8 cellular contexts compared by ENCODE assay signal in the genomic region with DNA sequence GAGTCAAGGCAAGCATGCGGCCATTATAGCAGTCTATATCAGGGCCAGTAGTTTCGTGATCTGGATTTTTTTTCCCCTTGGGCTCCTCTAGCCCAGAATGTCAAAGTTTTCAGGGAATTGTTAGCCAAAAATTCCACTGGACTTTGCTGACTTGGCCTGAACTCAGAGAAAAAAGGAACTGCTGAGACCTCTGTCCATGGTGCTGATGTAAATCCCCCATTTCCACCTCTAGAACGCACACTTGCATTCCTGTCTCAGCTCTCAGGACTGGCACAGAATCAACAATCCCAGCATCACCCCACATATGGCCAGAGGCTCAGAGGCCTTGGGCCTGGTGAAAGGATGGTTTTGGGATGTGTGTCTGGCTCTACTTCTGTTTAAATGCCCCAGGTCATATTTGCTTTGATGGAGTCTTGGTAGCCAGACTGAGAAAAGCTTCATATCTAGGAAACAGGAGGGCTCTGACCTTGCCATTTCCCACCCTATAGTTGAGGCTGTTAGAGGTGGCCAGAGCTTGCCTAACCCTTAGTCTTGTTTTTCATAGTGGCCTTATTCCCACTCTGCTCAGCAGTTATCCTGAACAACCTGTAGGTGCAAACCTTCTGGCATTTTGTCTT. TPM values are rescaled to one million over a fixed set of nuclear protein-coding genes. Genes with fewer than 3 reads are reported as not detected.
DNase-seq lines count a peak whose midpoint lies in the region; ATAC-seq, FAIRE-seq and TF ChIP-seq lines count a peak whose summit lies in the region.

No MANE protein-coding gene starts in this region.

- intact Hi-C loops in ascending aorta (cut with DNase I) (no loop called here), kidney (cut with DNase I) (no loop called here)

- no peak overlapping the region for H3K4me2 ChIP-seq in DOHH2 (ENCODE audit: low read length)

- H3K27me3 ChIP-seq in DOHH2 (ENCODE audit: control insufficient read depth, low read length) = no peaks in the 10 kb centered on the region
- H3K27me3 ChIP-seq in ascending aorta = no peaks in the 10 kb centered on the region

- peak; percentile 50 for TF ChIP-seq CTCF in DOHH2 (IDR thresholded peaks at IDR 0.05; ENCODE audit: low read depth, low read length, poor library complexity, severe bottlenecking)
- TF ChIP-seq CTCF in ascending aorta (IDR thresholded peaks at IDR 0.05) = peak in 2 of 3 experiments; percentile 11 to 15
- peak; percentile 31 for TF ChIP-seq CTCF in kidney (IDR thresholded peaks at IDR 0.05; ENCODE audit: borderline replicate concordance, extremely low read depth, insufficient read depth)

- H3K4me1 ChIP-seq in DOHH2 (ENCODE audit: control insufficient read depth, low read length) (no peaks in the 10 kb centered on the region), ascending aorta (no peaks in the 10 kb centered on the region), kidney (ENCODE audit: control insufficient read depth in 1 of 2, insufficient read depth in 1 of 2, low read depth in 1 of 2, low read length in 2 of 2) (no peaks in the 10 kb centered on the region)

- H3K79me2 ChIP-seq in DOHH2 (ENCODE audit: control insufficient read depth, low read length) = no peaks in the 10 kb centered on the region

- no peak for ATAC-seq in GM19463 (IDR thresholded peaks at IDR 0.05; ENCODE audit: unreplicated experiment)

- peak; percentile 61 for DNase-seq in LHCN-M2 (ENCODE audit: low read depth)
- DNase-seq in ascending aorta (ENCODE audit: low spot score in 2 of 2) = no peak
- DNase-seq in kidney = no peak
- DNase-seq in activated T-cell treated with anti-CD3 and anti-CD28 coated beads, Interleukin-2, amount 50 U/mL, for 48 hours = no peak
- no peak for DNase-seq in cortex of kidney (lab: John Stamatoyannopoulos, UW)
- no peak for DNase-seq in COLO668 (lab: John Stamatoyannopoulos, UW; ENCODE audit: unreplicated experiment)

- H3K27ac ChIP-seq in DOHH2 (ENCODE audit: low read depth, low read length) = no peak overlapping the region
- no peak overlapping the region for H3K27ac ChIP-seq in ascending aorta
- no peak overlapping the region for H3K27ac ChIP-seq in kidney (ENCODE audit: low read depth in 2 of 2, low read length in 2 of 2)

- no peaks in the 10 kb centered on the region for H3F3A ChIP-seq in DOHH2 (ENCODE audit: control insufficient read depth, insufficient read depth)

- H4K20me1 ChIP-seq in DOHH2 (ENCODE audit: control insufficient read depth, insufficient read depth, low read depth, low read length) = no peaks in the 10 kb centered on the region

- H3K36me3 ChIP-seq in DOHH2 (ENCODE audit: control insufficient read depth, low read length) (no peaks in the 10 kb centered on the region), ascending aorta (no peaks in the 10 kb centered on the region), kidney (ENCODE audit: control insufficient read depth in 1 of 2, insufficient read depth in 2 of 2, low read length in 2 of 2) (no peaks in the 10 kb centered on the region)

- no peak overlapping the region for H3K9ac ChIP-seq in kidney (ENCODE audit: low read length in 2 of 2)

- no peak for FAIRE-seq in kidney (lab: Jason Lieb, UNC)

- H3K4me3 ChIP-seq in DOHH2 (ENCODE audit: low read length) (no peak overlapping the region), ascending aorta (no peak overlapping the region), kidney (ENCODE audit: low read length in 2 of 2) (no peak overlapping the region)

- H3K9me3 ChIP-seq in DOHH2 (ENCODE audit: control insufficient read depth, insufficient read depth, low read length) (no peaks in the 10 kb centered on the region), ascending aorta (peaks cover 0 to 3% of the 10 kb centered on the region in 2 donors), kidney (ENCODE audit: control insufficient read depth in 1 of 2, low read length in 2 of 2) (no peaks in the 10 kb centered on the region)

- H3K9me2 ChIP-seq in DOHH2 (replicated peaks; ENCODE audit: control insufficient read depth, low read length) = no peaks in the 10 kb centered on the region

RNA-seq across cellular contexts. Expression of a gene that starts 16.9 kb away (rescaled TPM):
- total RNA-seq in LHCN-M2 (2014; rRNA removed) (46.6 and 55.2 TPM in 2 replicates), ascending aorta (99.8 TPM), kidney (129 TPM)
- 15.9 TPM for polyA plus RNA-seq in LHCN-M2 (2012)
- 48.1 TPM for polyA plus RNA-seq in kidney (ENCODE audit: insufficient read depth, low read depth, low replicate concordance)
